In genomic region chr16:68985855-68986254, GRCh38 we compare ENCODE assay signal across 14 cellular contexts.
DNase-seq lines count a peak whose midpoint lies in the region; ATAC-seq and TF ChIP-seq lines count a peak whose summit lies in the region.
"Had no signal": no experiment of that assay in that cellular context is flagged by ENCODE, and none has a peak within 500 bp of the region (broad histone marks: within the 10 kb centered on the region; RNA-seq: fewer than 3 reads in every experiment).

No MANE protein-coding gene starts in this region.

- no peaks in the 10 kb centered on the region for H3K4me1 ChIP-seq in esophagus muscularis mucosa
- H3K4me1 ChIP-seq in osteoblast (ENCODE audit: insufficient read depth, low read length) = peaks cover 11% of the 10 kb centered on the region

- H3K4me2 ChIP-seq in osteoblast (ENCODE audit: insufficient read depth, low read length) = no peak overlapping the region

- H3K4me1 Mint-ChIP-seq in activated CD8-positive, alpha-beta memory T cell treated with anti-CD3 and anti-CD28 coated beads, Interleukin-2, amount 10 ng/mL, durations not matched to agents 7 days and 5 days = no peaks in the 10 kb centered on the region
- no peaks in the 10 kb centered on the region for H3K4me1 Mint-ChIP-seq in activated CD4-positive, alpha-beta T cell treated with anti-CD3 and anti-CD28 coated beads, Interleukin-2, amount 10 ng/mL, durations not matched to agents 7 days and 5 days

- no peaks in the 10 kb centered on the region for H3K9me3 Mint-ChIP-seq in activated CD8-positive, alpha-beta memory T cell treated with anti-CD3 and anti-CD28 coated beads, Interleukin-2, amount 10 ng/mL, durations not matched to agents 7 days and 5 days (ENCODE audit: low read depth)
- H3K9me3 Mint-ChIP-seq in activated CD4-positive, alpha-beta T cell treated with anti-CD3 and anti-CD28 coated beads, Interleukin-2, amount 10 ng/mL, durations not matched to agents 7 days and 5 days = no peaks in the 10 kb centered on the region
- H3K9me3 Mint-ChIP-seq: activated CD4-positive, alpha-beta memory T cell treated with anti-CD3 and anti-CD28 coated beads for 36 hours had no signal

- H3K9me3 ChIP-seq in esophagus muscularis mucosa (no peaks in the 10 kb centered on the region), osteoblast (ENCODE audit: low read depth, low read length) (no peaks in the 10 kb centered on the region)
- H3K9me3 ChIP-seq: mucosa of descending colon had no signal

- intact Hi-C loops in esophagus muscularis mucosa (cut with DNase I) = no loop called here

- H3K4me3 Mint-ChIP-seq in activated CD8-positive, alpha-beta memory T cell treated with anti-CD3 and anti-CD28 coated beads, Interleukin-2, amount 10 ng/mL, durations not matched to agents 7 days and 5 days = no peak overlapping the region
- H3K4me3 Mint-ChIP-seq in activated CD4-positive, alpha-beta T cell treated with anti-CD3 and anti-CD28 coated beads, Interleukin-2, amount 10 ng/mL, durations not matched to agents 7 days and 5 days = no peak overlapping the region
- H3K4me3 Mint-ChIP-seq: activated CD4-positive, alpha-beta memory T cell treated with anti-CD3 and anti-CD28 coated beads for 36 hours had no signal

- H4K20me1 ChIP-seq in osteoblast (ENCODE audit: insufficient read depth, low read length) = no peaks in the 10 kb centered on the region

- no peak overlapping the region for H3K27ac Mint-ChIP-seq in activated CD8-positive, alpha-beta memory T cell treated with anti-CD3 and anti-CD28 coated beads, Interleukin-2, amount 10 ng/mL, durations not matched to agents 7 days and 5 days
- H3K27ac Mint-ChIP-seq in activated CD4-positive, alpha-beta T cell treated with anti-CD3 and anti-CD28 coated beads, Interleukin-2, amount 10 ng/mL, durations not matched to agents 7 days and 5 days = no peak overlapping the region
- H3K27ac Mint-ChIP-seq: activated CD4-positive, alpha-beta memory T cell treated with anti-CD3 and anti-CD28 coated beads for 36 hours had no signal

- no peak for ATAC-seq in activated CD8-positive, alpha-beta memory T cell treated with anti-CD3 and anti-CD28 coated beads, Interleukin-2, amount 10 ng/mL, durations not matched to agents 7 days and 5 days
- ATAC-seq: mucosa of descending colon had no signal

- no peak for TF ChIP-seq POLR2A in esophagus muscularis mucosa (IDR thresholded peaks at IDR 0.05; ENCODE audit: low read depth)

- 69% methylated on average over 2 of the region's 2 CpGs for WGBS in esophagus muscularis mucosa

- H3K4me3 ChIP-seq in esophagus muscularis mucosa (no peak overlapping the region), osteoblast (ENCODE audit: insufficient read depth, low read length) (no peak overlapping the region)
- H3K4me3 ChIP-seq: mucosa of descending colon had no signal

- DNase-seq in Daoy (ENCODE audit: low read depth) (peak; percentile 12), RWPE1 (ENCODE audit: low spot score) (peak; percentile 88), esophagus muscularis mucosa (ENCODE audit: extremely low spot score) (peak; percentile 12), osteoblast (ENCODE audit: insufficient read length, low spot score, missing footprints) (peak; percentile 84), NCI-H2081 (lab: John Stamatoyannopoulos, UW) (no peak), NCI-H1105 (lab: John Stamatoyannopoulos, UW) (no peak)
- no peak for DNase-seq in activated CD8-positive, alpha-beta memory T cell treated with anti-CD3 and anti-CD28 coated beads, Interleukin-2, amount 10 ng/mL, durations not matched to agents 7 days and 5 days
- no peak for DNase-seq in activated CD4-positive, alpha-beta T cell treated with anti-CD3 and anti-CD28 coated beads, Interleukin-2, amount 10 ng/mL, durations not matched to agents 7 days and 5 days
- DNase-seq: activated CD4-positive, alpha-beta memory T cell treated with anti-CD3 and anti-CD28 coated beads for 36 hours; aorta; mucosa of descending colon; NCI-H2171 treated with DMSO at 0.1 percent for 48 hours had no signal

- H3K79me2 ChIP-seq in osteoblast (ENCODE audit: insufficient read depth, low read length) = no peaks in the 10 kb centered on the region
- H3K79me2 ChIP-seq: parathyroid adenoma had no signal

- CTCF ChIA-PET in RWPE1 (lab: Yijun Ruan, JAX) = interaction anchor here (0.7 kb wide), 1 partner anchor 201 kb away, joined by 3 read pairs; the partner anchor contains the start of gene SNTB2
- CTCF ChIA-PET in activated CD8-positive, alpha-beta memory T cell treated with anti-CD3 and anti-CD28 coated beads, Interleukin-2, amount 10 ng/mL, durations not matched to agents 7 days and 5 days (lab: Charles Lee) = no interaction called here
- CTCF ChIA-PET in activated CD4-positive, alpha-beta T cell treated with anti-CD3 and anti-CD28 coated beads, Interleukin-2, amount 10 ng/mL, durations not matched to agents 7 days and 5 days (lab: Charles Lee) = interaction anchor here (0.5 to 1.0 kb wide), 2 partner anchors 43 to 65 kb away, joined by 3 read pairs; no protein-coding TSS in a partner anchor

- H3K27me3 ChIP-seq in esophagus muscularis mucosa = no peaks in the 10 kb centered on the region
- no peaks in the 10 kb centered on the region for H3K27me3 ChIP-seq in osteoblast (ENCODE audit: insufficient read depth, low read length)

- no peaks in the 10 kb centered on the region for H3K27me3 Mint-ChIP-seq in activated CD8-positive, alpha-beta memory T cell treated with anti-CD3 and anti-CD28 coated beads, Interleukin-2, amount 10 ng/mL, durations not matched to agents 7 days and 5 days
- H3K27me3 Mint-ChIP-seq in activated CD4-positive, alpha-beta T cell treated with anti-CD3 and anti-CD28 coated beads, Interleukin-2, amount 10 ng/mL, durations not matched to agents 7 days and 5 days = no peaks in the 10 kb centered on the region
- H3K27me3 Mint-ChIP-seq: activated CD4-positive, alpha-beta memory T cell treated with anti-CD3 and anti-CD28 coated beads for 36 hours had no signal

- H3K36me3 ChIP-seq in esophagus muscularis mucosa = peaks cover 0 to 10% (median 0%) of the 10 kb centered on the region in 4 donors
- H3K36me3 ChIP-seq in osteoblast (ENCODE audit: insufficient read depth, low read length) = no peaks in the 10 kb centered on the region

- TF ChIP-seq CTCF in RWPE1 (conservative IDR thresholded peaks at IDR 0.05; ENCODE audit: low read depth) = no peak
- no peak for TF ChIP-seq CTCF in esophagus muscularis mucosa (IDR thresholded peaks at IDR 0.05)
- TF ChIP-seq CTCF in osteoblast (IDR thresholded peaks at IDR 0.05; ENCODE audit: extremely low read depth, low read depth, low read length) = no peak

- H2AFZ ChIP-seq in osteoblast (ENCODE audit: low read length) = no peak overlapping the region
- H2AFZ ChIP-seq: parathyroid adenoma had no signal

- H3K36me3 Mint-ChIP-seq in activated CD8-positive, alpha-beta memory T cell treated with anti-CD3 and anti-CD28 coated beads, Interleukin-2, amount 10 ng/mL, durations not matched to agents 7 days and 5 days = peaks cover 1% of the 10 kb centered on the region
- H3K36me3 Mint-ChIP-seq in activated CD4-positive, alpha-beta T cell treated with anti-CD3 and anti-CD28 coated beads, Interleukin-2, amount 10 ng/mL, durations not matched to agents 7 days and 5 days (ENCODE audit: low read depth) = peaks cover 3% of the 10 kb centered on the region

- POLR2A ChIA-PET in RWPE1 (lab: Yijun Ruan, JAX; ENCODE audit: low non-redundant PET) = no interaction called here
- POLR2A ChIA-PET in activated CD4-positive, alpha-beta T cell treated with anti-CD3 and anti-CD28 coated beads, Interleukin-2, amount 10 ng/mL, durations not matched to agents 7 days and 5 days (lab: Charles Lee) = no interaction called here

- H3K27ac ChIP-seq in RWPE1 = peak overlapping the region; percentile 91
- no peak overlapping the region for H3K27ac ChIP-seq in esophagus muscularis mucosa (replicated peaks in 1 of 4)
- peak overlapping the region; percentile 89 for H3K27ac ChIP-seq in osteoblast (ENCODE audit: low read depth, low read length)
- H3K27ac ChIP-seq: C4-2B, parathyroid adenoma had no signal

- no peak for TF ChIP-seq EP300 in esophagus muscularis mucosa (IDR thresholded peaks at IDR 0.05)

Comparison
In these comparisons a context has a peak if more than half of its experiments do, and no peak if none do; other contexts are left out.
1. DNase-seq: peak in Daoy (single experiment), RWPE1 (single experiment), esophagus muscularis mucosa (single experiment) and osteoblast (single experiment); none in NCI-H2081 (0 of 2), NCI-H1105 (single experiment), activated CD8-positive, alpha-beta memory T cell treated with anti-CD3 and anti-CD28 coated beads, Interleukin-2, amount 10 ng/mL, durations not matched to agents 7 days and 5 days (single experiment) and activated CD4-positive, alpha-beta T cell treated with anti-CD3 and anti-CD28 coated beads, Interleukin-2, amount 10 ng/mL, durations not matched to agents 7 days and 5 days (single experiment).
2. H3K27ac ChIP-seq: peak in RWPE1 (single experiment) and osteoblast (single experiment); none in esophagus muscularis mucosa (0 of 4).